ENCODE assay signal across 8 cellular contexts in genomic region chr6:123715243-123715863, GRCh38.
DNase-seq lines count a peak whose midpoint lies in the region; ATAC-seq and TF ChIP-seq lines count a peak whose summit lies in the region.

No MANE protein-coding gene starts in this region.

- ATAC-seq in HG02884 (IDR thresholded peaks at IDR 0.05; ENCODE audit: unreplicated experiment): peak; percentile 64
- no peak for ATAC-seq in GM19328 (IDR thresholded peaks at IDR 0.05; ENCODE audit: unreplicated experiment)
- ATAC-seq in HG03039 (IDR thresholded peaks at IDR 0.05; ENCODE audit: unreplicated experiment): no peak

- no peaks in the 10 kb centered on the region for H3K36me3 Mint-ChIP-seq in mesothelial cell of epicardium

- H3K4me1 Mint-ChIP-seq in mesothelial cell of epicardium: no peaks in the 10 kb centered on the region

- in situ Hi-C loops in GM13977 (cut with MboI; ENCODE audit: low pct_unique_long_range_greater_than_20kb, low sequenced_read_pairs, unreplicated experiment): loop anchor here (25.0 kb wide), 1 partner anchor 303 kb away; no protein-coding TSS in a partner anchor

- peaks cover 4% of the 10 kb centered on the region for H3K9me3 Mint-ChIP-seq in mesothelial cell of epicardium

- no peak overlapping the region for H3K27ac Mint-ChIP-seq in mesothelial cell of epicardium

- peak; percentile 71 for TF ChIP-seq CTCF in GM13977 (IDR thresholded peaks at IDR 0.05; ENCODE audit: extremely low read depth, insufficient read depth, missing control alignments)
- peak; percentile 70 for TF ChIP-seq CTCF in mesothelial cell of epicardium (IDR thresholded peaks at IDR 0.05; ENCODE audit: unreplicated experiment)

- no peak overlapping the region for H3K4me3 Mint-ChIP-seq in mesothelial cell of epicardium

- no peaks in the 10 kb centered on the region for H3K27me3 Mint-ChIP-seq in mesothelial cell of epicardium (ENCODE audit: low read depth)

- DNase-seq in GM13977 (ENCODE audit: low spot score): no peak
- peak; percentile 15 to 53 for DNase-seq in NCI-H446 (lab: John Stamatoyannopoulos, UW)
- peak; percentile 23 for DNase-seq in cerebellar cortex (ENCODE audit: low spot score)
- DNase-seq in mesothelial cell of epicardium (ENCODE audit: low spot score in 2 of 2, unreplicated experiment in 2 of 2): no peak
- no peak for DNase-seq in activated CD4-positive, alpha-beta T cell treated with anti-CD3 and anti-CD28 coated beads for 48 hours

Comparison
In these comparisons a context has a peak if more than half of its experiments do, and no peak if none do; other contexts are left out.
1. DNase-seq: peak in NCI-H446 (2 of 2) and cerebellar cortex (single experiment); none in GM13977 (single experiment), mesothelial cell of epicardium (0 of 2) and activated CD4-positive, alpha-beta T cell treated with anti-CD3 and anti-CD28 coated beads for 48 hours (single experiment).